In genomic region chr4:164304240-164304639, GRCh38 we compare ENCODE assay signal across 16 cellular contexts.
DNase-seq lines count a peak whose midpoint lies in the region; ATAC-seq and TF ChIP-seq lines count a peak whose summit lies in the region.
"Had no signal": no experiment of that assay in that cellular context is flagged by ENCODE, and none has a peak within 500 bp of the region (broad histone marks: within the 10 kb centered on the region; RNA-seq: fewer than 3 reads in every experiment).

No MANE protein-coding gene starts in this region.

- peak; percentile 84 for ATAC-seq in GM21360 (IDR thresholded peaks at IDR 0.05; ENCODE audit: unreplicated experiment)
- ATAC-seq in HG02885 (IDR thresholded peaks at IDR 0.05; ENCODE audit: poor library complexity, unreplicated experiment): peak; percentile 92
- ATAC-seq: activated T-helper 17 cell treated with anti-CD3 and anti-CD28 coated beads, Interleukin-2, amount 50 U/mL, for 72 hours; gastrocnemius medialis; GM23338 had no signal

- peak; percentile 28 for DNase-seq in GM13977 (ENCODE audit: low spot score)
- DNase-seq in HS-5 (ENCODE audit: low read depth): peak; percentile 26
- no peak for DNase-seq in putamen (ENCODE audit: low spot score)
- DNase-seq in HUDEP-2 (lab: John Stamatoyannopoulos, UW; ENCODE audit: unreplicated experiment in 76 of 76): no peak
- no peak for DNase-seq in NCI-H2196 (lab: John Stamatoyannopoulos, UW; ENCODE audit: unreplicated experiment)
- DNase-seq in ureter (ENCODE audit: low spot score): no peak
- DNase-seq: effector memory CD4-positive, alpha-beta T cell; gastrocnemius medialis; kidney; NCI-H524 treated with DMSO at 0.1 percent for 48 hours; stimulated activated CD4-positive, alpha-beta T cell treated with anti-CD3 and anti-CD28 coated beads, Interleukin-2, amount 100 ng/mL, for 24 hours; upper lobe of left lung had no signal

- in situ Hi-C loops in GM13977 (cut with MboI; ENCODE audit: low pct_unique_long_range_greater_than_20kb, low sequenced_read_pairs, unreplicated experiment): no loop called here

- TF ChIP-seq CTCF in GM13977 (IDR thresholded peaks at IDR 0.05; ENCODE audit: extremely low read depth, insufficient read depth, missing control alignments): no peak

Comparison
In these comparisons a context has a peak if more than half of its experiments do, and no peak if none do; other contexts are left out.
1. DNase-seq: peak in GM13977 (single experiment) and HS-5 (single experiment); none in putamen (single experiment), HUDEP-2 (0 of 76), NCI-H2196 (single experiment) and ureter (single experiment).